ENCODE assay signal across 15 cellular contexts in genomic region chr3:45958333-45958791, GRCh38. TPM values are rescaled to one million over a fixed set of nuclear protein-coding genes. Genes with fewer than 3 reads are reported as not detected.
A peak's percentile ranks its signal among the peaks of the same experiment; 100 is the strongest.
DNase-seq lines count a peak whose midpoint lies in the region; ATAC-seq and TF ChIP-seq lines count a peak whose summit lies in the region.
"Had no signal": no experiment of that assay in that cellular context is flagged by ENCODE, and none has a peak within 500 bp of the region (broad histone marks: within the 10 kb centered on the region; RNA-seq: fewer than 3 reads in every experiment).

No MANE protein-coding gene starts in this region.

- TF ChIP-seq POLR2A in esophagus squamous epithelium (IDR thresholded peaks at IDR 0.05) (no peak), vagina (IDR thresholded peaks at IDR 0.05) (no peak)

- no peak overlapping the region for H4K91ac ChIP-seq in mesenchymal stem cell (ENCODE audit: low read length)

- H3K27me3 ChIP-seq in esophagus squamous epithelium (no peaks in the 10 kb centered on the region), mesenchymal stem cell (ENCODE audit: control insufficient read depth in 1 of 2, insufficient read depth in 1 of 2, low read length in 2 of 2) (no peaks in the 10 kb centered on the region), vagina (no peaks in the 10 kb centered on the region)
- H3K27me3 ChIP-seq: breast epithelium had no signal

- no peak overlapping the region for H2AFZ ChIP-seq in mesenchymal stem cell (ENCODE audit: low read depth, low read length)

- H3K14ac ChIP-seq in mesenchymal stem cell (ENCODE audit: low read length in 2 of 2): no peak overlapping the region

- intact Hi-C loops in esophagus squamous epithelium (cut with DNase I) (no loop called here), vagina (cut with DNase I) (no loop called here)

- H3K18ac ChIP-seq in mesenchymal stem cell (ENCODE audit: low read depth in 1 of 2, low read length in 2 of 2): no peak overlapping the region

- H2BK12ac ChIP-seq in mesenchymal stem cell (ENCODE audit: low read length in 2 of 2): no peak overlapping the region

- no peak overlapping the region for H2AK5ac ChIP-seq in mesenchymal stem cell (ENCODE audit: low read length, severe bottlenecking)

- ATAC-seq in activated CD4-positive, CD25-positive, alpha-beta regulatory T cell treated with anti-CD3 and anti-CD28 coated beads, Interleukin-2, amount 50 U/mL, for 24 hours: no peak
- no peak for ATAC-seq in HG03378 (IDR thresholded peaks at IDR 0.05; ENCODE audit: unreplicated experiment)
- ATAC-seq: Panc1 had no signal

- no peak for TF ChIP-seq CTCF in esophagus squamous epithelium (IDR thresholded peaks at IDR 0.05)
- no peak for TF ChIP-seq CTCF in vagina (IDR thresholded peaks at IDR 0.05)

- H3K9me3 ChIP-seq in esophagus squamous epithelium (no peaks in the 10 kb centered on the region), mesenchymal stem cell (ENCODE audit: control insufficient read depth, low read length) (peaks cover 7% of the 10 kb centered on the region), vagina (no peaks in the 10 kb centered on the region)
- H3K9me3 ChIP-seq: breast epithelium, thoracic aorta had no signal

- H3K4me1 ChIP-seq in esophagus squamous epithelium (peaks cover 0 to 17% (median 0%) of the 10 kb centered on the region in 3 donors), mesenchymal stem cell (ENCODE audit: control insufficient read depth, insufficient read depth, low read depth, low read length) (no peaks in the 10 kb centered on the region), vagina (peaks cover 21% of the 10 kb centered on the region)
- H3K4me1 ChIP-seq: breast epithelium had no signal

- peak; percentile 19 for DNase-seq in activated CD4-positive, CD25-positive, alpha-beta regulatory T cell treated with anti-CD3 and anti-CD28 coated beads, Interleukin-2, amount 50 U/mL, for 72 hours
- DNase-seq in esophagus squamous epithelium (lab: John Stamatoyannopoulos, UW) (no peak), mesenchymal stem cell (no peak), vagina (ENCODE audit: extremely low spot score in 2 of 2) (no peak), A172 (ENCODE audit: low spot score) (no peak), NCI-H526 treated with DMSO at 0.1 percent for 48 hours (lab: John Stamatoyannopoulos, UW) (no peak)
- DNase-seq: activated CD4-positive, alpha-beta T cell treated with anti-CD3 and anti-CD28 coated beads, Interleukin-2, amount 10 ng/mL, durations not matched to agents 7 days and 5 days; activated effector memory CD4-positive, alpha-beta T cell treated with anti-CD3 and anti-CD28 coated beads, Interleukin-2, amount 50 U/mL, for 16 hours; NCI-H446 treated with DMSO at 0.1 percent for 48 hours had no signal

- no peak overlapping the region for H3K23ac ChIP-seq in mesenchymal stem cell (ENCODE audit: low read length in 2 of 2)

- H4K8ac ChIP-seq in mesenchymal stem cell (ENCODE audit: low read length): peak overlapping the region; percentile 42

- H3K27ac ChIP-seq in esophagus squamous epithelium (peak overlapping the region in 3 of 4 donors; percentile 24 to 72 (median 65)), mesenchymal stem cell (ENCODE audit: low read length, poor library complexity, severe bottlenecking) (no peak overlapping the region), vagina (peak overlapping the region; percentile 76)

- H3K9ac ChIP-seq in mesenchymal stem cell (ENCODE audit: low read length): peak overlapping the region; percentile 43

- no peak overlapping the region for H2BK15ac ChIP-seq in mesenchymal stem cell (ENCODE audit: low read depth, poor library complexity, severe bottlenecking)

- H3K79me1 ChIP-seq in mesenchymal stem cell (replicated peaks; ENCODE audit: low read length, poor library complexity, severe bottlenecking): no peaks in the 10 kb centered on the region

- WGBS in esophagus squamous epithelium, 2 donors: 92 to 100% methylated on average over 1 to 2 of the region's 6 CpGs
- 97% methylated on average over 6 of the region's 6 CpGs for WGBS in mesenchymal stem cell

- H3K4me2 ChIP-seq in mesenchymal stem cell (ENCODE audit: low read length, poor library complexity, severe bottlenecking): no peak overlapping the region

- H2BK5ac ChIP-seq in mesenchymal stem cell (ENCODE audit: low read depth, low read length, poor library complexity, severe bottlenecking): no peak overlapping the region

- no peak overlapping the region for H2BK120ac ChIP-seq in mesenchymal stem cell (ENCODE audit: low read depth, low read length)

- H3K4me3 ChIP-seq in esophagus squamous epithelium (no peak overlapping the region), mesenchymal stem cell (ENCODE audit: insufficient read depth in 1 of 2, low read depth in 1 of 2, low read length in 2 of 2) (no peak overlapping the region), vagina (no peak overlapping the region)
- H3K4me3 ChIP-seq: thoracic aorta had no signal

- H3K4ac ChIP-seq in mesenchymal stem cell (ENCODE audit: low read depth in 1 of 2, low read length in 2 of 2): no peak overlapping the region

- H3K36me3 ChIP-seq in esophagus squamous epithelium (peaks cover 33 to 100% (median 55%) of the 10 kb centered on the region in 3 donors), mesenchymal stem cell (ENCODE audit: control insufficient read depth in 1 of 2, insufficient read depth in 2 of 2, low read depth in 1 of 2, low read length in 2 of 2) (peaks cover 61 to 97% of the 10 kb centered on the region in 2 experiments), vagina (peaks cover 4 to 94% of the 10 kb centered on the region in 2 donors)

RNA-seq across cellular contexts. Expression of gene CXCR6, which starts 15.1 kb away (rescaled TPM):
- total RNA-seq in esophagus squamous epithelium (10 to 100 TPM in 1 of 4 donors, 1 to 10 TPM in 3; 1.7 to 12.0 (median 4.4) TPM), vagina (9.6 TPM)
- not detected for polyA plus RNA-seq in mesenchymal stem cell (2013, experiment 1 of 2)
- polyA plus RNA-seq in mesenchymal stem cell (2013, experiment 2 of 2): not detected
- total RNA-seq in A172 (2014; rRNA removed; shearing (Covaris generic)): not detected in 2 replicates
- total RNA-seq: endothelial cell of umbilical vein had no signal
- polyA plus RNA-seq: endothelial cell of umbilical vein had no signal

RNA-seq across cellular contexts. Expression of gene FYCO1, which starts 37.3 kb away (rescaled TPM):
- total RNA-seq in esophagus squamous epithelium: 10 to 100 TPM; 17.8 to 33.3 (median 25.0) TPM
- 20.3 TPM for polyA plus RNA-seq in mesenchymal stem cell (2013, experiment 1 of 2)
- polyA plus RNA-seq in mesenchymal stem cell (2013, experiment 2 of 2): 19.9 TPM
- total RNA-seq in vagina: 45.7 TPM
- total RNA-seq in A172 (2014; rRNA removed; shearing (Covaris generic)): 6.3 and 7.3 TPM in 2 replicates
